ENCODE assay signal across 8 cellular contexts in the genomic region with DNA sequence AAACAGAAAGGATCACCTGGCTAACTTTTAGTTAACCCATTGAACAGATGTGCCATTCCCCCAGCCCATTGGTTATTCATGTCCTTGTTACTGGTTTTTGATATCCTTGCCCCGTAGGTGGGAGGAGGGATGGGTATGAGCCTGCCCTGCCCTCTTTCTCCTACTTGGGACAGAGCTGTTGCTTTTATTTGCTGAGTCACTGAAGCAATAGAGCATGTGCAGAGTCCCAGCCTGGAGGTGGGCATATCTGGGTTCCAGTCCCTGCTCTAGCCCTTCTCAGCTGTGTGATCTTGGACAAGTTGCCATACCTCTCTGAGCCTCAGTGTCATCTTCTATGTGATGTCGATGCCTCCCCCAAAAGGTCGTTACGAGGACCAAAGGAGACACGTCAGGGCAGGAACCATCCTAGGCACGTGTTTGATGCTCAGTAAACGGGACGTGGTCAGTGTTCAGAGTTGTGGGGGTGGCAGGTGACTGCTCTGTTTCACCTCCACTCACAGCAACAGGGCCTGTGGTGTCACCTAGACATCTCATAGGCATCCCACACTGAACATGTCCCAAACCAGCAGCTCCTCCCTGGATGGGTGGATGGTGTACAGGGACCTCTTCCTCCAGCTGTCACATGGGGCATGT.
DNase-seq lines count a peak whose midpoint lies in the region; ATAC-seq lines count a peak whose summit lies in the region.

No MANE protein-coding gene starts in this region.

- peaks cover 39% of the 10 kb centered on the region for H3K4me1 Mint-ChIP-seq in activated T-helper 2 cell treated with anti-CD3 and anti-CD28 coated beads, Interferon-gamma antibody, Interleukin-2, Interleukin-4, amounts not matched to agents 10 μg/mL and 5 μg/mL and 100 μg/mL, durations not matched to agents 14 hours and 24 hours and 36 hours (ENCODE audit: low read depth)

- H3K9me3 Mint-ChIP-seq in activated T-helper 2 cell treated with anti-CD3 and anti-CD28 coated beads, Interferon-gamma antibody, Interleukin-2, Interleukin-4, amounts not matched to agents 10 μg/mL and 5 μg/mL and 100 μg/mL, durations not matched to agents 14 hours and 24 hours and 36 hours = no peaks in the 10 kb centered on the region

- intact Hi-C loops in activated T-helper 2 cell treated with anti-CD3 and anti-CD28 coated beads, Interferon-gamma antibody, Interleukin-2, Interleukin-4, amounts not matched to agents 10 μg/mL and 5 μg/mL and 100 μg/mL, durations not matched to agents 14 hours and 24 hours and 36 hours (cut with micrococcal nuclease) = loop anchor here (1.0 to 2.0 kb wide), 3 partner anchors 51 to 130 kb away; a partner anchor contains a TSS

- H3K27ac Mint-ChIP-seq in activated T-helper 2 cell treated with anti-CD3 and anti-CD28 coated beads, Interferon-gamma antibody, Interleukin-2, Interleukin-4, amounts not matched to agents 10 μg/mL and 5 μg/mL and 100 μg/mL, durations not matched to agents 14 hours and 24 hours and 36 hours = peak overlapping the region; percentile 35

- peak; percentile 18 for DNase-seq in stimulated activated naive CD4-positive, alpha-beta T cell treated with Interleukin-2 at 50 U/mL for 16 hours (lab: John Stamatoyannopoulos, UW)
- DNase-seq in stimulated activated naive CD4-positive, alpha-beta T cell (lab: John Stamatoyannopoulos, UW) = no peak
- DNase-seq in activated T-helper 2 cell treated with anti-CD3 and anti-CD28 coated beads, Interferon-gamma antibody, Interleukin-2, Interleukin-4, amounts not matched to agents 10 μg/mL and 5 μg/mL and 100 μg/mL, durations not matched to agents 14 hours and 24 hours and 36 hours (ENCODE audit: low spot score) = no peak
- DNase-seq in left lobe of liver (ENCODE audit: low spot score) (no peak), COR-L47 (lab: John Stamatoyannopoulos, UW) (no peak), T-helper 9 cell (no peak)

- no peaks in the 10 kb centered on the region for H3K27me3 Mint-ChIP-seq in activated T-helper 2 cell treated with anti-CD3 and anti-CD28 coated beads, Interferon-gamma antibody, Interleukin-2, Interleukin-4, amounts not matched to agents 10 μg/mL and 5 μg/mL and 100 μg/mL, durations not matched to agents 14 hours and 24 hours and 36 hours (ENCODE audit: low read depth)

- no peaks in the 10 kb centered on the region for H3K36me3 Mint-ChIP-seq in activated T-helper 2 cell treated with anti-CD3 and anti-CD28 coated beads, Interferon-gamma antibody, Interleukin-2, Interleukin-4, amounts not matched to agents 10 μg/mL and 5 μg/mL and 100 μg/mL, durations not matched to agents 14 hours and 24 hours and 36 hours (ENCODE audit: low read depth)

- H3K4me3 Mint-ChIP-seq in activated T-helper 2 cell treated with anti-CD3 and anti-CD28 coated beads, Interferon-gamma antibody, Interleukin-2, Interleukin-4, amounts not matched to agents 10 μg/mL and 5 μg/mL and 100 μg/mL, durations not matched to agents 14 hours and 24 hours and 36 hours (ENCODE audit: low read depth) = peak overlapping the region; percentile 42

- ATAC-seq in left lobe of liver (peak; percentile 15), HG03378 (IDR thresholded peaks at IDR 0.05; ENCODE audit: unreplicated experiment) (no peak), HG03432 (IDR thresholded peaks at IDR 0.05; ENCODE audit: unreplicated experiment) (no peak)
